9 cellular contexts compared by ENCODE assay signal in genomic region chr5:157464518-157465171, GRCh38. TPM values are rescaled to one million over a fixed set of nuclear protein-coding genes. Genes with fewer than 3 reads are reported as not detected.
DNase-seq lines count a peak whose midpoint lies in the region; ATAC-seq, FAIRE-seq and TF ChIP-seq lines count a peak whose summit lies in the region.
"Had no signal": no experiment of that assay in that cellular context is flagged by ENCODE, and none has a peak within 500 bp of the region (broad histone marks: within the 10 kb centered on the region; RNA-seq: fewer than 3 reads in every experiment).

No MANE protein-coding gene starts in this region.

- H3K4me1 ChIP-seq in RWPE2 (ENCODE audit: insufficient read depth, poor library complexity, severe bottlenecking) (peaks cover 39% of the 10 kb centered on the region), K562 (replicated peaks in 1 of 2; ENCODE audit: control insufficient read depth in 2 of 2, insufficient read depth in 2 of 2, low read length in 2 of 2) (peaks cover 5 to 7% of the 10 kb centered on the region in 2 experiments; a peak in 3 of 5 replicates), muscle layer of duodenum (ENCODE audit: control insufficient read depth in 1 of 2, insufficient read depth in 2 of 2, low read length in 2 of 2) (peaks cover 6 to 13% of the 10 kb centered on the region in 2 donors), transverse colon (peaks cover 6 to 16% (median 12%) of the 10 kb centered on the region in 4 donors)

- TF ChIP-seq EP300 in K562 (IDR thresholded peaks at IDR 0.05; ENCODE audit: low read length) (peak; percentile 47; the same call in 1 of the 2 replicates), transverse colon (IDR thresholded peaks at IDR 0.05; ENCODE audit: low read depth) (peak; percentile 42)

- H3K27me3 ChIP-seq in RWPE2 (ENCODE audit: insufficient read depth, poor library complexity, severe bottlenecking) (no peaks in the 10 kb centered on the region), K562 (ENCODE audit: control insufficient read depth in 2 of 2, insufficient read depth in 2 of 2, low read length in 2 of 2) (peaks cover 8 to 21% of the 10 kb centered on the region in 2 experiments; a peak in 2 of 5 replicates), muscle layer of duodenum (ENCODE audit: low read depth, low read length) (peaks cover 6% of the 10 kb centered on the region), transverse colon (peaks cover 23% of the 10 kb centered on the region)

- ATAC-seq in HG02938 (IDR thresholded peaks at IDR 0.05; ENCODE audit: unreplicated experiment) (peak; percentile 91), RWPE2 (ENCODE audit: low read depth) (peak; percentile 73), K562 (peak; percentile 95)

- WGBS in K562 (ENCODE audit: insufficient coverage, low coverage, missing lambda C conversion rate), result 0% methylated on average over 4 of the region's 4 CpGs
- 34 to 36% methylated on average over 4 of the region's 4 CpGs for WGBS in transverse colon (ENCODE audit: low coverage in 1 of 2), 2 donors

- no peak for TF ChIP-seq POLR2A in K562 (conservative IDR thresholded peaks at IDR 0.05)
- no peak for TF ChIP-seq POLR2A in transverse colon (IDR thresholded peaks at IDR 0.05)

- CTCF ChIA-PET in K562 (lab: Yijun Ruan, JAX; ENCODE audit: low intra/inter-chr PET ratio), result no interaction called here

- no TSS peak for BruUV-seq in K562 (replicated peaks; lab: Mats Ljungman, UMichigan)

- in situ Hi-C loops in K562 (cut with MboI), result no loop called here
- in situ Hi-C loops in transverse colon (cut with MboI; ENCODE audit: low pct_ligation_motif_present in 1 of 4, low pct_unique_long_range_greater_than_20kb in 1 of 4, low sequenced_read_pairs in 3 of 4), result no loop called here

- peak overlapping the region; percentile 22; the same call in 1 of the 2 replicates for H2AFZ ChIP-seq in K562 (ENCODE audit: low read depth, low read length)

- H3K4me3 ChIP-seq in RWPE2 (ENCODE audit: severe bottlenecking), result no peak overlapping the region
- no peak overlapping the region for H3K4me3 ChIP-seq in K562
- H3K4me3 ChIP-seq in muscle layer of duodenum (ENCODE audit: low read depth in 1 of 2, low read length in 2 of 2), result no peak overlapping the region
- H3K4me3 ChIP-seq in transverse colon, result no peak overlapping the region

- FAIRE-seq in K562 (lab: Jason Lieb, UNC), result peak; percentile 78

- H4K20me1 ChIP-seq in K562 (replicated peaks; ENCODE audit: control insufficient read depth, insufficient read depth, low read length), result no peaks in the 10 kb centered on the region; the same call in 1 of the 2 replicates

- H3K36me3 ChIP-seq in RWPE2 (ENCODE audit: low read depth) (no peaks in the 10 kb centered on the region), K562 (ENCODE audit: control insufficient read depth, insufficient read depth, low read length) (no peaks in the 10 kb centered on the region), muscle layer of duodenum (ENCODE audit: control insufficient read depth in 1 of 2, insufficient read depth in 2 of 2, low read length in 2 of 2) (no peaks in the 10 kb centered on the region), transverse colon (no peaks in the 10 kb centered on the region)

- peak overlapping the region; percentile 38; the same call in 1 of the 2 replicates for H3K4me2 ChIP-seq in K562 (ENCODE audit: insufficient read depth, low read length)

- DNase-seq in DMS 273 (lab: John Stamatoyannopoulos, UW; ENCODE audit: unreplicated experiment) (peak; percentile 14), DMS 273 treated with DMSO at 0.1 percent for 48 hours (lab: John Stamatoyannopoulos, UW) (no peak), RWPE2 (ENCODE audit: low spot score) (peak; percentile 87), K562 (ENCODE audit: extremely low read depth in 1 of 4, low spot score in 3 of 4) (peak; percentile 48 to 56 (median 54)), transverse colon (peak; percentile 42), medulla oblongata (ENCODE audit: extremely low spot score) (no peak)

- no peaks in the 10 kb centered on the region for H3K9me1 ChIP-seq in K562 (ENCODE audit: control insufficient read depth, insufficient read depth, low read length)

- H3K79me2 ChIP-seq in K562 (ENCODE audit: control insufficient read depth, insufficient read depth, low read length), result no peaks in the 10 kb centered on the region

- peak overlapping the region; percentile 69 for H3K27ac ChIP-seq in RWPE2 (ENCODE audit: poor library complexity, severe bottlenecking)
- H3K27ac ChIP-seq in K562 (ENCODE audit: extremely low read depth, low read depth, low read length), result no peak overlapping the region
- peak overlapping the region; percentile 69 for H3K27ac ChIP-seq in muscle layer of duodenum (ENCODE audit: low read length)
- peak overlapping the region; percentile 47 to 79 (median 64) for H3K27ac ChIP-seq in transverse colon
- H3K27ac ChIP-seq: 22Rv1 had no signal

- H3K9ac ChIP-seq in K562 (ENCODE audit: insufficient read depth in 1 of 2, low read depth in 2 of 2, low read length in 2 of 2), result no peak overlapping the region

- intact Hi-C loops in K562 (cut with micrococcal nuclease) (no loop called here), transverse colon (cut with DNase I; ENCODE audit: low total_unique reads) (no loop called here)

- TF ChIP-seq CTCF in RWPE2 (IDR thresholded peaks at IDR 0.05; ENCODE audit: poor library complexity, severe bottlenecking), result no peak
- no peak for TF ChIP-seq CTCF in K562 (IDR thresholded peaks at IDR 0.05 in 2 of 3, conservative IDR thresholded peaks at IDR 0.05 in 1 of 3; ENCODE audit: insufficient read depth in 2 of 3, low read depth in 1 of 3, low read length in 3 of 3)
- TF ChIP-seq CTCF in transverse colon (IDR thresholded peaks at IDR 0.05), result no peak

- H3K9me3 ChIP-seq in RWPE2 (ENCODE audit: severe bottlenecking) (no peaks in the 10 kb centered on the region), K562 (replicated peaks; ENCODE audit: control insufficient read depth, insufficient read depth, low read depth, low read length) (no peaks in the 10 kb centered on the region), muscle layer of duodenum (ENCODE audit: control insufficient read depth in 1 of 2, low read length in 2 of 2) (no peaks in the 10 kb centered on the region), transverse colon (no peaks in the 10 kb centered on the region)

- no peak for TF ChIP-seq RAD21 in K562 (CRISPR knock-in tag; conservative IDR thresholded peaks at IDR 0.05 in 1 of 2, IDR thresholded peaks at IDR 0.05 in 1 of 2)

- POLR2A ChIA-PET in K562 (lab: Yijun Ruan, JAX), result no interaction called here

TF ChIP-seq in K562, 482 proteins besides CTCF, POLR2A, EP300 and RAD21 (continues in another document):
- TF ChIP-seq SMARCE1 (IDR thresholded peaks at IDR 0.05), result peak; percentile 82; the same call in 1 of the 2 replicates
- no peak for TF ChIP-seq NR2F6 (CRISPR knock-in tag; IDR thresholded peaks at IDR 0.05)
- no peak for TF ChIP-seq HMGXB4 (CRISPR knock-in tag; IDR thresholded peaks at IDR 0.05)

RNA-seq across cellular contexts. Expression of gene NIPAL4, which starts 4.6 kb away (rescaled TPM):
- not detected in 2 replicates for total RNA-seq in K562 (2011; cell fraction: chromatin; rRNA removed; ENCODE audit: low replicate concordance)
- not detected in 2 replicates for total RNA-seq in K562 (2011; cell fraction: nucleolus; rRNA removed)
- not detected in 2 replicates for total RNA-seq in K562 (2011; cell fraction: nucleoplasm; rRNA removed)
- not detected in 2 replicates for total RNA-seq in K562 (2014; rRNA removed)
- total RNA-seq in K562 (2014; rRNA removed; fragmentation: Illumina TruSeq; extraction: Trizol), result not detected in 2 replicates
- not detected in 2 replicates for total RNA-seq in K562 (2015; rRNA removed; fragmentation: Illumina TruSeq; extraction: Trizol)
- total RNA-seq in K562 (2021), result not detected in 2 replicates
- not detected in 2 replicates for polyA plus RNA-seq in K562 (2011; rRNA removed)
- not detected in 2 replicates for polyA plus RNA-seq in K562 (2011; cell fraction: cytosol; rRNA removed)
- not detected in 2 replicates for polyA plus RNA-seq in K562 (2011; cell fraction: nucleus; rRNA removed)
- not detected in 2 replicates for polyA plus RNA-seq in K562 (2012)
- not detected in 2 replicates for polyA plus RNA-seq in K562 (2014; fragmentation: Illumina TruSeq; extraction: Trizol)
- polyA plus RNA-seq in K562 (2014; fragmentation: Nextera tagmentation; extraction: Ambion mirVana), result not detected
- polyA plus RNA-seq in K562 (2014; rRNA removed), result not detected in 2 replicates
- not detected in 2 replicates for polyA minus RNA-seq in K562 (2011; rRNA and poly(A)+ RNA removed)
- polyA minus RNA-seq in K562 (2011; cell fraction: cytosol; rRNA and poly(A)+ RNA removed), result not detected in 2 replicates
- not detected in 2 replicates for polyA minus RNA-seq in K562 (2011; cell fraction: nucleus; rRNA and poly(A)+ RNA removed)
- under 1 TPM in 2 of 4 donors, not detected in 2; 0.48 to 0.82 TPM for total RNA-seq in transverse colon

Comparison
In these comparisons a context has a peak if more than half of its experiments do, and no peak if none do; other contexts are left out.
1. DNase-seq: peak in DMS 273 (single experiment), RWPE2 (single experiment), K562 (4 of 4) and transverse colon (single experiment); none in DMS 273 treated with DMSO at 0.1 percent for 48 hours (single experiment) and medulla oblongata (single experiment).
2. Peak in every context shown above with its lines, with median percentiles within 50 percentile points of each other: ATAC-seq.